ENCODE assay signal across 1 cellular context in genomic region chr10:103635580-103635979, GRCh38.
TF ChIP-seq lines count a peak whose summit lies in the region.

No MANE protein-coding gene starts in this region.

TF ChIP-seq in IMR-90, 13 proteins besides CTCF, POLR2A, EP300 and RAD21:
- TF ChIP-seq FOS (IDR thresholded peaks at IDR 0.05; ENCODE audit: low read depth, low read length), result no peak
TF ChIP-seq in IMR-90: peak in this region for 0.
